15 cellular contexts compared by ENCODE assay signal in the genomic region with DNA sequence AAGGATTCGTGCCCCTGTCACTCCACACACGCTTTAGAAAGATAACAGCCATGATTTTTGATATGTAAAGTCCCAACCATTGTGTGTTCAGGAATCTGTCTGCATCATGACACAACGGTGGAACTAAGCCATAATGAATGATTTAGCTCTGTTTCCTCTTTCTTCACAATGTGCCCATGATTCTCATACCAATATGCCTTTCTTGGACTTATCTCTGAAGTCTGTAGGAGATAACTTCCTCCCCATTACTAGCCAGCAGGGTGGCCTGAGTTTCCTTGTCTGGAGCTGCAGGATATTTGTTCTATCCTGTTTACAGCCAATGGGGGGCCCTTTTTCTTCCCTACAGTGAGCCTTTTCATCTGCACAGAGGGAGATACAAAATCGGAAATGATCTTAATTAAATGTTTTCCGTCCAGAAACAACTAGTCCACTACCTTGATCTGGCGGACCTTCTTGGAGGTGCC.
DNase-seq lines count a peak whose midpoint lies in the region; ATAC-seq and TF ChIP-seq lines count a peak whose summit lies in the region.
"Had no signal": no experiment of that assay in that cellular context is flagged by ENCODE, and none has a peak within 500 bp of the region (broad histone marks: within the 10 kb centered on the region; RNA-seq: fewer than 3 reads in every experiment).

No MANE protein-coding gene starts in this region.

- H3K27ac ChIP-seq in C4-2B: peak overlapping the region; percentile 51; the same call in 1 of the 2 replicates
- H3K27ac ChIP-seq: thyroid gland, WERI-Rb-1 had no signal

- peak; percentile 50 for DNase-seq in LNCaP clone FGC (ENCODE audit: low read depth)
- DNase-seq in chondrocyte (ENCODE audit: low spot score): no peak
- peak; percentile 13 for DNase-seq in iris pigment epithelial cell (ENCODE audit: low read depth)
- no peak for DNase-seq in 8988T
- no peak for DNase-seq in kidney glomerular epithelial cell (lab: John Stamatoyannopoulos, UW)
- DNase-seq in NCI-H345 (lab: John Stamatoyannopoulos, UW): no peak
- DNase-seq: activated naive CD4-positive, alpha-beta T cell treated with anti-CD3 and anti-CD28 coated beads, Interleukin-2, amount 50 U/mL, for 16 hours; hippocampal formation; midbrain; NCI-H187; thyroid gland; WERI-Rb-1 had no signal

- peak; percentile 18 for TF ChIP-seq CTCF in C4-2B (conservative IDR thresholded peaks at IDR 0.05)
- TF ChIP-seq CTCF in LNCaP clone FGC (IDR thresholded peaks at IDR 0.05; ENCODE audit: control insufficient read depth, extremely low read depth, insufficient read depth): no peak
- TF ChIP-seq CTCF in chondrocyte (IDR thresholded peaks at IDR 0.05): no peak

- H3K4me3 ChIP-seq in LNCaP clone FGC (ENCODE audit: low read depth, low read length): peak overlapping the region; percentile 12
- H3K4me3 ChIP-seq: thyroid gland had no signal

- peaks cover 7% of the 10 kb centered on the region for H3K9me3 Mint-ChIP-seq in chondrocyte (ENCODE audit: low read depth)

- peaks cover 13% of the 10 kb centered on the region for H3K4me1 Mint-ChIP-seq in chondrocyte (ENCODE audit: low read depth)
- H3K4me1 Mint-ChIP-seq: central memory CD8-positive, alpha-beta T cell had no signal

- no peaks in the 10 kb centered on the region for H3K27me3 Mint-ChIP-seq in chondrocyte (ENCODE audit: low read depth)
- H3K27me3 Mint-ChIP-seq: central memory CD8-positive, alpha-beta T cell had no signal

- H3K36me3 Mint-ChIP-seq in chondrocyte (ENCODE audit: low read depth): peaks cover 2% of the 10 kb centered on the region

- H3K27ac Mint-ChIP-seq in chondrocyte (ENCODE audit: unreplicated experiment): peak overlapping the region; percentile 66

- H3K4me3 Mint-ChIP-seq in chondrocyte (ENCODE audit: unreplicated experiment): no peak overlapping the region
- H3K4me3 Mint-ChIP-seq: central memory CD8-positive, alpha-beta T cell had no signal

- no peak for ATAC-seq in HG03135 (IDR thresholded peaks at IDR 0.05; ENCODE audit: unreplicated experiment)

Comparison
In these comparisons a context has a peak if more than half of its experiments do, and no peak if none do; other contexts are left out.
1. DNase-seq: peak in LNCaP clone FGC (single experiment) and iris pigment epithelial cell (single experiment); none in chondrocyte (single experiment), 8988T (single experiment), kidney glomerular epithelial cell (single experiment) and NCI-H345 (single experiment).